Comparison of ENCODE assay signal across 18 cellular contexts in the genomic region with DNA sequence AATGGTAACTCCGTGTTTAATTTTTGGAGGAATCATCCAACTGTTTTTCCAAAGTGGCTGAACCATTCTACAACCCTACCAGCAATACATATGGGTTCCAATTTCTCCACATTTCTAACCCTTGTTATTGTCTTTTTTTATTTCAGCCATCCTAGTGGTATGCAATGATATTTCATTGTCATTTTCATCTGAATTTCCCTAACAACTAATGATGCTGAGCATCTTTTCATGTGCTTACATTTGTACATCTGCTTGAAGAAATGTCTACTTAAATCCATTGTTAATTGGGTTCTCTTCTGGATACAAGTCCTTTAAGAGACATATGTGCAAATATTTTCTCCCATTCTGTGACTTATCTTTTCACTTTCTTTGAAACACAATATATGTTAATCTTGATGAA. TPM values are rescaled to one million over a fixed set of nuclear protein-coding genes. Genes with fewer than 3 reads are reported as not detected.
DNase-seq lines count a peak whose midpoint lies in the region; ATAC-seq, FAIRE-seq and TF ChIP-seq lines count a peak whose summit lies in the region.
"Had no signal": no experiment of that assay in that cellular context is flagged by ENCODE, and none has a peak within 500 bp of the region (broad histone marks: within the 10 kb centered on the region; RNA-seq: fewer than 3 reads in every experiment).

No MANE protein-coding gene starts in this region.

- CTCF ChIA-PET in activated CD8-positive, alpha-beta memory T cell treated with anti-CD3 and anti-CD28 coated beads, Interleukin-2, amount 10 ng/mL, durations not matched to agents 7 days and 5 days (lab: Charles Lee) = interaction anchor here (1.1 to 1.2 kb wide), 2 partner anchors 10 to 14 kb away, joined by 3 to 4 read pairs; no protein-coding TSS in a partner anchor
- CTCF ChIA-PET in A549 (lab: Yijun Ruan, JAX) = interaction anchor here (1.0 kb wide), 1 partner anchor 8 kb away, joined by 7 read pairs; no protein-coding TSS in a partner anchor

- H3K4me3 ChIP-seq in A549 = no peak overlapping the region
- H3K4me3 ChIP-seq: GM23338 had no signal

- H3K9me3 ChIP-seq in A549 = no peaks in the 10 kb centered on the region
- H3K9me3 ChIP-seq: BE2C had no signal

- 0 out of 3 replicates have a peak, but pooled peaks cover 5% of the 10 kb centered on the region for H3K4me1 ChIP-seq in A549
- H3K4me1 ChIP-seq: BE2C had no signal

- no peak overlapping the region for H3K4me2 ChIP-seq in A549
- H3K4me2 ChIP-seq: GM23338 had no signal

- intact Hi-C loops in activated T-helper 2 cell treated with anti-CD3 and anti-CD28 coated beads, Interferon-gamma antibody, Interleukin-2, Interleukin-4, amounts not matched to agents 10 μg/mL and 5 μg/mL and 100 μg/mL, durations not matched to agents 14 hours and 24 hours and 36 hours (cut with micrococcal nuclease) = no loop called here

- no peaks in the 10 kb centered on the region for H3K27me3 Mint-ChIP-seq in activated CD8-positive, alpha-beta memory T cell treated with anti-CD3 and anti-CD28 coated beads, Interleukin-2, amount 10 ng/mL, durations not matched to agents 7 days and 5 days
- H3K27me3 Mint-ChIP-seq in activated T-helper 2 cell treated with anti-CD3 and anti-CD28 coated beads, Interferon-gamma antibody, Interleukin-2, Interleukin-4, amounts not matched to agents 10 μg/mL and 5 μg/mL and 100 μg/mL, durations not matched to agents 14 hours and 24 hours and 36 hours (ENCODE audit: low read depth) = no peaks in the 10 kb centered on the region
- H3K27me3 Mint-ChIP-seq: CD4-positive, CD25-positive, alpha-beta regulatory T cell; CD8-positive, alpha-beta memory T cell had no signal

- ATAC-seq in activated CD8-positive, alpha-beta memory T cell treated with anti-CD3 and anti-CD28 coated beads, Interleukin-2, amount 10 ng/mL, durations not matched to agents 7 days and 5 days = no peak
- no peak for ATAC-seq in A549
- ATAC-seq in GM21528 (IDR thresholded peaks at IDR 0.05; ENCODE audit: low FRiP score, unreplicated experiment) = no peak
- no peak for ATAC-seq in GM21576 (IDR thresholded peaks at IDR 0.05; ENCODE audit: unreplicated experiment)
- ATAC-seq: GM23338 had no signal

- no peak for TF ChIP-seq EP300 in A549 (IDR thresholded peaks at IDR 0.05)

- WGBS in A549 (ENCODE audit: missing lambda C conversion rate) = 96% methylated on average over 1 of the region's 1 CpG

- no peak for TF ChIP-seq POLR2A in A549 (IDR thresholded peaks at IDR 0.05; ENCODE audit: low read length)
- TF ChIP-seq POLR2A in GM12891 (IDR thresholded peaks at IDR 0.05; ENCODE audit: low read depth, low read length) = no peak

- TF ChIP-seq CTCF in A549 (IDR thresholded peaks at IDR 0.05) = no peak

- H3K36me3 Mint-ChIP-seq in activated CD8-positive, alpha-beta memory T cell treated with anti-CD3 and anti-CD28 coated beads, Interleukin-2, amount 10 ng/mL, durations not matched to agents 7 days and 5 days = peaks cover 55% of the 10 kb centered on the region
- peaks cover 64% of the 10 kb centered on the region for H3K36me3 Mint-ChIP-seq in activated T-helper 2 cell treated with anti-CD3 and anti-CD28 coated beads, Interferon-gamma antibody, Interleukin-2, Interleukin-4, amounts not matched to agents 10 μg/mL and 5 μg/mL and 100 μg/mL, durations not matched to agents 14 hours and 24 hours and 36 hours (ENCODE audit: low read depth)

- H3K4me1 Mint-ChIP-seq in activated CD8-positive, alpha-beta memory T cell treated with anti-CD3 and anti-CD28 coated beads, Interleukin-2, amount 10 ng/mL, durations not matched to agents 7 days and 5 days = peaks cover 19% of the 10 kb centered on the region
- H3K4me1 Mint-ChIP-seq in activated T-helper 2 cell treated with anti-CD3 and anti-CD28 coated beads, Interferon-gamma antibody, Interleukin-2, Interleukin-4, amounts not matched to agents 10 μg/mL and 5 μg/mL and 100 μg/mL, durations not matched to agents 14 hours and 24 hours and 36 hours (ENCODE audit: low read depth) = peaks cover 9% of the 10 kb centered on the region
- H3K4me1 Mint-ChIP-seq: CD8-positive, alpha-beta memory T cell; GM23338 had no signal

- H3K27ac Mint-ChIP-seq in activated CD8-positive, alpha-beta memory T cell treated with anti-CD3 and anti-CD28 coated beads, Interleukin-2, amount 10 ng/mL, durations not matched to agents 7 days and 5 days = peak overlapping the region; percentile 63
- H3K27ac Mint-ChIP-seq in activated T-helper 2 cell treated with anti-CD3 and anti-CD28 coated beads, Interferon-gamma antibody, Interleukin-2, Interleukin-4, amounts not matched to agents 10 μg/mL and 5 μg/mL and 100 μg/mL, durations not matched to agents 14 hours and 24 hours and 36 hours = peak overlapping the region; percentile 46
- H3K27ac Mint-ChIP-seq: CD4-positive, CD25-positive, alpha-beta regulatory T cell; CD8-positive, alpha-beta memory T cell; GM23338 had no signal

- H3K9me3 Mint-ChIP-seq in activated CD8-positive, alpha-beta memory T cell treated with anti-CD3 and anti-CD28 coated beads, Interleukin-2, amount 10 ng/mL, durations not matched to agents 7 days and 5 days (ENCODE audit: low read depth) = no peaks in the 10 kb centered on the region
- no peaks in the 10 kb centered on the region for H3K9me3 Mint-ChIP-seq in activated T-helper 2 cell treated with anti-CD3 and anti-CD28 coated beads, Interferon-gamma antibody, Interleukin-2, Interleukin-4, amounts not matched to agents 10 μg/mL and 5 μg/mL and 100 μg/mL, durations not matched to agents 14 hours and 24 hours and 36 hours
- H3K9me3 Mint-ChIP-seq: CD4-positive, CD25-positive, alpha-beta regulatory T cell; CD8-positive, alpha-beta memory T cell; GM23338 had no signal

- no peak overlapping the region for H3K4me3 Mint-ChIP-seq in activated CD8-positive, alpha-beta memory T cell treated with anti-CD3 and anti-CD28 coated beads, Interleukin-2, amount 10 ng/mL, durations not matched to agents 7 days and 5 days
- H3K4me3 Mint-ChIP-seq in activated T-helper 2 cell treated with anti-CD3 and anti-CD28 coated beads, Interferon-gamma antibody, Interleukin-2, Interleukin-4, amounts not matched to agents 10 μg/mL and 5 μg/mL and 100 μg/mL, durations not matched to agents 14 hours and 24 hours and 36 hours (ENCODE audit: low read depth) = no peak overlapping the region
- H3K4me3 Mint-ChIP-seq: CD4-positive, CD25-positive, alpha-beta regulatory T cell; CD8-positive, alpha-beta memory T cell; GM23338 had no signal

- FAIRE-seq in A549 (lab: Jason Lieb, UNC) (peak; percentile 13), GM12891 (lab: Jason Lieb, UNC) (peak; percentile 20)
- FAIRE-seq: GM12892, H54 had no signal

- POLR2A ChIA-PET in A549 (lab: Yijun Ruan, JAX) = no interaction called here

- TF ChIP-seq RAD21 in A549 (conservative IDR thresholded peaks at IDR 0.05 in 1 of 2, IDR thresholded peaks at IDR 0.05 in 1 of 2) = no peak

- no peak for DNase-seq in activated CD8-positive, alpha-beta memory T cell treated with anti-CD3 and anti-CD28 coated beads, Interleukin-2, amount 10 ng/mL, durations not matched to agents 7 days and 5 days
- no peak for DNase-seq in activated CD8-positive, alpha-beta memory T cell treated with anti-CD3 and anti-CD28 coated beads for 24 hours
- no peak for DNase-seq in A549 (ENCODE audit: low read depth in 1 of 2, low spot score in 1 of 2)
- no peak for DNase-seq in GM12891 (ENCODE audit: insufficient read length, low spot score)
- DNase-seq in activated T-helper 2 cell treated with anti-CD3 and anti-CD28 coated beads, Interferon-gamma antibody, Interleukin-2, Interleukin-4, amounts not matched to agents 10 μg/mL and 5 μg/mL and 100 μg/mL, durations not matched to agents 14 hours and 24 hours and 36 hours (ENCODE audit: low spot score) = no peak
- DNase-seq in KG1 (lab: John Stamatoyannopoulos, UW) = no peak
- DNase-seq: ACHN; BE2C; C1 segment of cervical spinal cord; CD8-positive, alpha-beta memory T cell; COR-L47; HCEC 1CT had no signal

- H3K27ac ChIP-seq in A549 = no peak overlapping the region

TF ChIP-seq in A549, 52 proteins besides CTCF, POLR2A, EP300 and RAD21:
- no peak for TF ChIP-seq TP53 (CRISPR knock-in tag; IDR thresholded peaks at IDR 0.05)
- no peak for TF ChIP-seq SREBF2 (IDR thresholded peaks at IDR 0.05)
- TF ChIP-seq RFX5 (IDR thresholded peaks at IDR 0.05) = peak; percentile 78
- no peak for TF ChIP-seq ZSCAN20 (CRISPR knock-in tag; IDR thresholded peaks at IDR 0.05)
- TF ChIP-seq ZC3H11A (IDR thresholded peaks at IDR 0.05) = no peak
- TF ChIP-seq RARB (CRISPR knock-in tag; IDR thresholded peaks at IDR 0.05) = no peak
- no peak for TF ChIP-seq KDM5A (IDR thresholded peaks at IDR 0.05)
- TF ChIP-seq, protein P1, sequence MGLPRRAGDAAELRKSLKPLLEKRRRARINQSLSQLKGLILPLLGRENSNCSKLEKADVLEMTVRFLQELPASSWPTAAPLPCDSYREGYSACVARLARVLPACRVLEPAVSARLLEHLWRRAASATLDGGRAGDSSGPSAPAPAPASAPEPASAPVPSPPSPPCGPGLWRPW (IDR thresholded peaks at IDR 0.05) = no peak
- no peak for TF ChIP-seq KDM1A (IDR thresholded peaks at IDR 0.05; ENCODE audit: low read depth)

TF ChIP-seq in GM12891, 5 proteins besides CTCF, POLR2A, EP300 and RAD21:
- TF ChIP-seq POLR2AphosphoS5 (IDR thresholded peaks at IDR 0.05; ENCODE audit: low read depth, low read length) = no peak

RNA-seq across cellular contexts. Expression of a gene that starts 43.3 kb away (rescaled TPM):
- total RNA-seq in activated CD8-positive, alpha-beta memory T cell treated with anti-CD3 and anti-CD28 coated beads, Interleukin-2, amount 10 ng/mL, durations not matched to agents 7 days and 5 days = 100 to 1,000 TPM; 100 to 144 TPM
- polyA plus RNA-seq in A549 (2011; rRNA removed) = 113 and 167 TPM in 2 replicates
- 22.8 and 23.2 TPM in 2 replicates for polyA plus RNA-seq in A549 (2012; cell fraction: cytosol; rRNA removed)
- 23.8 and 27.2 TPM in 2 replicates for polyA plus RNA-seq in A549 (2012; cell fraction: nucleus; rRNA removed)
- 69.4 to 82.9 TPM (median 72.7 TPM) in 3 replicates for polyA plus RNA-seq in A549 (2017; fragmentation: RNase III; extraction: RNeasy Plus Mini Kit Qiagen cat#74134 plus additional on column Dnase treatment)
- polyA minus RNA-seq in A549 (2011; rRNA and poly(A)+ RNA removed) = 122 and 127 TPM in 2 replicates
- polyA plus RNA-seq in GM12891 (2012; ENCODE audit: low read depth, missing spikeins) = 65.6 TPM
- total RNA-seq in activated T-helper 2 cell treated with anti-CD3 and anti-CD28 coated beads, Interferon-gamma antibody, Interleukin-2, Interleukin-4, amounts not matched to agents 10 μg/mL and 5 μg/mL and 100 μg/mL, durations not matched to agents 14 hours and 24 hours and 36 hours = 163 and 176 TPM in 2 replicates
